1 cellular context compared by ENCODE assay signal in the genomic region with DNA sequence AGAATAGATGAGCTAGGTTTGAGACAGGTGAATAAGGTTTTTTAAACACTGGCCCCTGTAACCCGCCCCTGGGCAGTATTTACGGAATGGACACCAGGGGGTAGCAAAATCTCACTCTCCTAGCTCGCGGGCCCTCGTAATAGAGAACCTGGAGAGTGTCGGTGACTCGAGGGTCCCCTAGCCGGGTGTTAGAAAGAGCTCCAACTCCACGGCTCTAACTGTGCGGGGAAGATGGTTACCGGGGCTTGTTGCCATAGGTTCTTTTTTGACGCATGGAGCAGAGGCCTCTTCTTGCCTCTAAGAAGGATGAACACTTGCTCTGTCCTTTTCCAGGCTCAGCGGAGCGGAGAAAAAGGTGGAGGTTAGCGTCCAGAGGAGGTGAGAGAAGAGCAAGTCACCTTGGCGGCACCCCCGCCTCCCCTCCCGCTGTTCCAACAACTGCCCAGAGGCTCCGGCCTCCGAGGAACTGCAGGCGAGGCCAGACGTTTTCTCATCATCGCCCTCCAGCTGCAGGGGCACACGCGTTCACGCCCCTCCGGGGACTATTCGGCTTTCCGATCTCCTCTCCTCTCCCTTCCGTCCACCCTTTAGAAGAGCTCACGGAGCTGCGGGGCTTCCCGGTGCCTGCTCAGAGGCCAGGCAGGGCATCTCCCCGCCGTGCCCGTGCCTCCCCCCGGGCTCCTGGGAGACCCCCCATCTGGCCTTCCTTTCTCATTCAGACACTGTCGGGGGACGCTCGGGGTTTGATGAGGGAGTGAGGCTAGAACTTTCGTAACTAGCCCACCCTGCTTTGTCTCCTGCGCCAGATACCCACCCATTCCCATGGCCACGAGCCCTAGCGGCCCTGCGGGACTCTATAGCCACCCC.
TF ChIP-seq lines count a peak whose summit lies in the region.

No MANE protein-coding gene starts in this region.

TF ChIP-seq in HepG2, 621 proteins besides CTCF, POLR2A, EP300 and RAD21 (continued from another document and continues in another):
- TF ChIP-seq ARID3A (IDR thresholded peaks at IDR 0.05; ENCODE audit: low read depth, low read length), result no peak
- TF ChIP-seq HDAC6 (IDR thresholded peaks at IDR 0.05; ENCODE audit: low read depth, low read length), result no peak
- TF ChIP-seq ZNF101 (CRISPR knock-in tag; IDR thresholded peaks at IDR 0.05; ENCODE audit: borderline replicate concordance, low read depth), result no peak
- TF ChIP-seq, protein P1, sequence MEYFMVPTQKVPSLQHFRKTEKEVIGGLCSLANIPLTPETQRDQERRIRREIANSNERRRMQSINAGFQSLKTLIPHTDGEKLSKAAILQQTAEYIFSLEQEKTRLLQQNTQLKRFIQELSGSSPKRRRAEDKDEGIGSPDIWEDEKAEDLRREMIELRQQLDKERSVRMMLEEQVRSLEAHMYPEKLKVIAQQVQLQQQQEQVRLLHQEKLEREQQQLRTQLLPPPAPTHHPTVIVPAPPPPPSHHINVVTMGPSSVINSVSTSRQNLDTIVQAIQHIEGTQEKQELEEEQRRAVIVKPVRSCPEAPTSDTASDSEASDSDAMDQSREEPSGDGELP (IDR thresholded peaks at IDR 0.05; ENCODE audit: borderline replicate concordance, low read depth), result no peak
- TF ChIP-seq ZNF260 (CRISPR knock-in tag; IDR thresholded peaks at IDR 0.05; ENCODE audit: borderline replicate concordance, low read depth), result no peak
- TF ChIP-seq REL (CRISPR knock-in tag; conservative IDR thresholded peaks at IDR 0.05), result no peak
- no peak for TF ChIP-seq ZSCAN29 (CRISPR knock-in tag; conservative IDR thresholded peaks at IDR 0.05)
- no peak for TF ChIP-seq TOPORS (CRISPR knock-in tag; IDR thresholded peaks at IDR 0.05)
- TF ChIP-seq ZSCAN25 (CRISPR knock-in tag; IDR thresholded peaks at IDR 0.05), result peak; percentile 56; the same call in 1 of the 2 replicates
- no peak for TF ChIP-seq ZNF234 (CRISPR knock-in tag; conservative IDR thresholded peaks at IDR 0.05)
- no peak; the same call in 1 of the 2 replicates for TF ChIP-seq ZFX (CRISPR knock-in tag; IDR thresholded peaks at IDR 0.05; ENCODE audit: low read depth)
- TF ChIP-seq IKZF1 (IDR thresholded peaks at IDR 0.05), result no peak
- TF ChIP-seq ZNF570 (CRISPR knock-in tag; IDR thresholded peaks at IDR 0.05; ENCODE audit: borderline replicate concordance), result no peak
- no peak for TF ChIP-seq ZNF670 (CRISPR knock-in tag; IDR thresholded peaks at IDR 0.05; ENCODE audit: borderline replicate concordance)
- no peak for TF ChIP-seq PCBP2 (optimal IDR thresholded peaks at IDR 0.05; ENCODE audit: low read depth, low read length, poor library complexity, severe bottlenecking)
- no peak for TF ChIP-seq ZNF513 (CRISPR knock-in tag; conservative IDR thresholded peaks at IDR 0.05)
- no peak for TF ChIP-seq GMEB2 (CRISPR knock-in tag; IDR thresholded peaks at IDR 0.05; ENCODE audit: low read depth)
- TF ChIP-seq ZNF710 (CRISPR knock-in tag; IDR thresholded peaks at IDR 0.05; ENCODE audit: borderline replicate concordance), result no peak; the same call in 1 of the 2 replicates
- peak; percentile 62 for TF ChIP-seq ZMYM2 (CRISPR knock-in tag; IDR thresholded peaks at IDR 0.05)
- TF ChIP-seq, protein P2, sequence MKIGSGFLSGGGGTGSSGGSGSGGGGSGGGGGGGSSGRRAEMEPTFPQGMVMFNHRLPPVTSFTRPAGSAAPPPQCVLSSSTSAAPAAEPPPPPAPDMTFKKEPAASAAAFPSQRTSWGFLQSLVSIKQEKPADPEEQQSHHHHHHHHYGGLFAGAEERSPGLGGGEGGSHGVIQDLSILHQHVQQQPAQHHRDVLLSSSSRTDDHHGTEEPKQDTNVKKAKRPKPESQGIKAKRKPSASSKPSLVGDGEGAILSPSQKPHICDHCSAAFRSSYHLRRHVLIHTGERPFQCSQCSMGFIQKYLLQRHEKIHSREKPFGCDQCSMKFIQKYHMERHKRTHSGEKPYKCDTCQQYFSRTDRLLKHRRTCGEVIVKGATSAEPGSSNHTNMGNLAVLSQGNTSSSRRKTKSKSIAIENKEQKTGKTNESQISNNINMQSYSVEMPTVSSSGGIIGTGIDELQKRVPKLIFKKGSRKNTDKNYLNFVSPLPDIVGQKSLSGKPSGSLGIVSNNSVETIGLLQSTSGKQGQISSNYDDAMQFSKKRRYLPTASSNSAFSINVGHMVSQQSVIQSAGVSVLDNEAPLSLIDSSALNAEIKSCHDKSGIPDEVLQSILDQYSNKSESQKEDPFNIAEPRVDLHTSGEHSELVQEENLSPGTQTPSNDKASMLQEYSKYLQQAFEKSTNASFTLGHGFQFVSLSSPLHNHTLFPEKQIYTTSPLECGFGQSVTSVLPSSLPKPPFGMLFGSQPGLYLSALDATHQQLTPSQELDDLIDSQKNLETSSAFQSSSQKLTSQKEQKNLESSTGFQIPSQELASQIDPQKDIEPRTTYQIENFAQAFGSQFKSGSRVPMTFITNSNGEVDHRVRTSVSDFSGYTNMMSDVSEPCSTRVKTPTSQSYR (CRISPR knock-in tag; IDR thresholded peaks at IDR 0.05; ENCODE audit: borderline replicate concordance), result no peak
- TF ChIP-seq ZFAT (CRISPR knock-in tag; conservative IDR thresholded peaks at IDR 0.05), result no peak
- no peak for TF ChIP-seq ZNF224 (CRISPR knock-in tag; IDR thresholded peaks at IDR 0.05)
- TF ChIP-seq JARID2 (CRISPR knock-in tag; IDR thresholded peaks at IDR 0.05; ENCODE audit: insufficient replicate concordance), result peak; percentile 45
- peak; percentile 81 for TF ChIP-seq ZNF614 (CRISPR knock-in tag; IDR thresholded peaks at IDR 0.05; ENCODE audit: borderline replicate concordance)
- TF ChIP-seq SRF (IDR thresholded peaks at IDR 0.05; ENCODE audit: low read depth, low read length), result no peak
- TF ChIP-seq KDM5B (CRISPR knock-in tag; IDR thresholded peaks at IDR 0.05; ENCODE audit: borderline replicate concordance), result peak; percentile 28
- TF ChIP-seq MIER3 (CRISPR knock-in tag; IDR thresholded peaks at IDR 0.05; ENCODE audit: borderline replicate concordance), result no peak
- peak; percentile 49; the same call in 1 of the 2 replicates for TF ChIP-seq PRDM15 (CRISPR knock-in tag; IDR thresholded peaks at IDR 0.05)
- no peak for TF ChIP-seq CC2D1A (CRISPR knock-in tag; IDR thresholded peaks at IDR 0.05)
- TF ChIP-seq ZNF468 (CRISPR knock-in tag; IDR thresholded peaks at IDR 0.05), result no peak
- TF ChIP-seq CBFB (CRISPR knock-in tag; IDR thresholded peaks at IDR 0.05), result no peak
- no peak for TF ChIP-seq ZNF615 (CRISPR knock-in tag; IDR thresholded peaks at IDR 0.05; ENCODE audit: borderline replicate concordance)
- TF ChIP-seq RFX1 (IDR thresholded peaks at IDR 0.05), result no peak
- peak; percentile 38; the same call in 1 of the 2 replicates for TF ChIP-seq ZFY (CRISPR knock-in tag; IDR thresholded peaks at IDR 0.05)
- no peak for TF ChIP-seq ZNF484 (CRISPR knock-in tag; IDR thresholded peaks at IDR 0.05; ENCODE audit: borderline replicate concordance, low read depth)
- TF ChIP-seq AKNA (CRISPR knock-in tag; IDR thresholded peaks at IDR 0.05; ENCODE audit: borderline replicate concordance), result no peak
- no peak for TF ChIP-seq SATB2 (CRISPR knock-in tag; IDR thresholded peaks at IDR 0.05)
- no peak for TF ChIP-seq CBX1 (IDR thresholded peaks at IDR 0.05; ENCODE audit: low read depth)
